ENCODE assay signal across 5 cellular contexts in genomic region chr5:155006265-155006664, GRCh38. TPM values are rescaled to one million over a fixed set of nuclear protein-coding genes. Genes with fewer than 3 reads are reported as not detected.
"Had no signal": no experiment of that assay in that cellular context is flagged by ENCODE, and none has a peak within 500 bp of the region (broad histone marks: within the 10 kb centered on the region; RNA-seq: fewer than 3 reads in every experiment).

No MANE protein-coding gene starts in this region.

RNA-seq across cellular contexts. Expression of gene KIF4B, which starts 7.3 kb away (rescaled TPM):
- total RNA-seq: activated B cell treated with CpG ODN at 0.5 μM for 24 hours; activated CD4-positive, alpha-beta memory T cell treated with anti-CD3 and anti-CD28 coated beads, Interleukin-2, amount 10 ng/mL, durations not matched to agents 7 days and 5 days; activated CD4-positive, alpha-beta T cell treated with anti-CD3 and anti-CD28 coated beads, Interleukin-2, amount 10 ng/mL, durations not matched to agents 24 days and 14 days; activated CD4-positive, alpha-beta T cell treated with anti-CD3 and anti-CD28 coated beads, Interleukin-2, amount 10 ng/mL, durations not matched to agents 7 days and 5 days; T-helper 17 cell had no signal
